ENCODE assay signal across 9 cellular contexts in genomic region chr12:56723352-56723751, GRCh38. TPM values are rescaled to one million over a fixed set of nuclear protein-coding genes. Genes with fewer than 3 reads are reported as not detected.
DNase-seq lines count a peak whose midpoint lies in the region; ATAC-seq and TF ChIP-seq lines count a peak whose summit lies in the region.
"Had no signal": no experiment of that assay in that cellular context is flagged by ENCODE, and none has a peak within 500 bp of the region (broad histone marks: within the 10 kb centered on the region; RNA-seq: fewer than 3 reads in every experiment).

No MANE protein-coding gene starts in this region.

- no peaks in the 10 kb centered on the region for H3K27me3 Mint-ChIP-seq in CD4-positive, alpha-beta T cell

- peaks cover 57% of the 10 kb centered on the region for H4K20me1 ChIP-seq in osteoblast (ENCODE audit: insufficient read depth, low read length)

- peaks cover 68% of the 10 kb centered on the region for H3K79me2 ChIP-seq in osteoblast (ENCODE audit: insufficient read depth, low read length)

- peak overlapping the region; percentile 98 for H3K4me2 ChIP-seq in osteoblast (ENCODE audit: insufficient read depth, low read length)

- peak overlapping the region; percentile 97 for H3K4me3 ChIP-seq in NT2/D1 (ENCODE audit: insufficient read length, low read depth)
- H3K4me3 ChIP-seq in endocrine pancreas (ENCODE audit: control insufficient read depth, insufficient read depth, low read length), result peak overlapping the region; percentile 66
- peak overlapping the region; percentile 100 for H3K4me3 ChIP-seq in osteoblast (ENCODE audit: insufficient read depth, low read length)

- intact Hi-C loops in CD4-positive, alpha-beta T cell (cut with DNase I, micrococcal nuclease), result loop anchor here in 1 of 2 experiments (10.0 kb wide), 2 partner anchors 49 to 899 kb away; partner anchors contain the start of gene DNAJC14

- H3K27ac Mint-ChIP-seq in CD4-positive, alpha-beta T cell, result peak overlapping the region; percentile 92

- peaks cover 14% of the 10 kb centered on the region for H3K4me1 ChIP-seq in NT2/D1 (ENCODE audit: insufficient read depth, insufficient read length)
- H3K4me1 ChIP-seq in endocrine pancreas (ENCODE audit: control insufficient read depth, insufficient read depth, low read length), result peaks cover 15% of the 10 kb centered on the region
- H3K4me1 ChIP-seq in osteoblast (ENCODE audit: insufficient read depth, low read length), result peaks cover 31% of the 10 kb centered on the region

- H3K9me3 Mint-ChIP-seq in CD4-positive, alpha-beta T cell, result no peaks in the 10 kb centered on the region

- peaks cover 67% of the 10 kb centered on the region for H3K36me3 ChIP-seq in NT2/D1 (ENCODE audit: insufficient read depth, insufficient read length, low read length)
- no peaks in the 10 kb centered on the region for H3K36me3 ChIP-seq in endocrine pancreas (ENCODE audit: control insufficient read depth, insufficient read depth, low read length)
- H3K36me3 ChIP-seq in osteoblast (ENCODE audit: insufficient read depth, low read length), result peaks cover 44% of the 10 kb centered on the region

- no peak overlapping the region for H2AFZ ChIP-seq in osteoblast (ENCODE audit: low read length)

- no peak for TF ChIP-seq CTCF in CD4-positive, alpha-beta T cell (IDR thresholded peaks at IDR 0.05)
- no peak for TF ChIP-seq CTCF in osteoblast (IDR thresholded peaks at IDR 0.05; ENCODE audit: extremely low read depth, low read depth, low read length)

- H3K36me3 Mint-ChIP-seq in CD4-positive, alpha-beta T cell (ENCODE audit: low read depth), result peaks cover 79% of the 10 kb centered on the region

- peaks cover 76% of the 10 kb centered on the region for H3K4me1 Mint-ChIP-seq in CD4-positive, alpha-beta T cell (ENCODE audit: low read depth)

- H3K9ac ChIP-seq in NT2/D1 (ENCODE audit: insufficient read length, low read depth) (peak overlapping the region; percentile 99), endocrine pancreas (ENCODE audit: control insufficient read depth, insufficient read depth, low read length) (peak overlapping the region; percentile 88)

- no peaks in the 10 kb centered on the region for H3K27me3 ChIP-seq in CD4-positive, alpha-beta T cell (ENCODE audit: control insufficient read depth, insufficient read depth, low read length)
- no peaks in the 10 kb centered on the region for H3K27me3 ChIP-seq in NT2/D1 (ENCODE audit: insufficient read depth, insufficient read length)
- no peaks in the 10 kb centered on the region for H3K27me3 ChIP-seq in endocrine pancreas (ENCODE audit: control insufficient read depth, insufficient read depth, low read length)
- no peaks in the 10 kb centered on the region for H3K27me3 ChIP-seq in osteoblast (ENCODE audit: insufficient read depth, low read length)

- ATAC-seq in CD4-positive, alpha-beta T cell (ENCODE audit: poor library complexity), result no peak
- ATAC-seq in GM18519 (IDR thresholded peaks at IDR 0.05; ENCODE audit: low FRiP score, unreplicated experiment) (no peak), GM21717 (IDR thresholded peaks at IDR 0.05; ENCODE audit: unreplicated experiment) (no peak)

- CTCF ChIA-PET in CD4-positive, alpha-beta T cell (lab: Charles Lee), result interaction anchor here (1.0 kb wide), 1 partner anchor 18 kb away, joined by 3 read pairs; no protein-coding TSS in a partner anchor

- no peaks in the 10 kb centered on the region for H3K9me3 ChIP-seq in CD4-positive, alpha-beta T cell (ENCODE audit: control insufficient read depth, low read length)
- H3K9me3 ChIP-seq in NT2/D1 (ENCODE audit: insufficient read depth, low read length) (no peaks in the 10 kb centered on the region), endocrine pancreas (ENCODE audit: control insufficient read depth, low read length) (no peaks in the 10 kb centered on the region), osteoblast (ENCODE audit: low read depth, low read length) (no peaks in the 10 kb centered on the region)

- DNase-seq in CD4-positive, alpha-beta T cell, result no peak
- no peak for DNase-seq in NT2/D1 (ENCODE audit: low read depth, low spot score)
- DNase-seq in osteoblast (ENCODE audit: insufficient read length, low spot score, missing footprints), result no peak
- DNase-seq in COLO829 (ENCODE audit: low spot score), result no peak
- no peak for DNase-seq in retina
- DNase-seq: central memory CD4-positive, alpha-beta T cell had no signal

- peak overlapping the region; percentile 98 for H3K4me3 Mint-ChIP-seq in CD4-positive, alpha-beta T cell

- POLR2A ChIA-PET in CD4-positive, alpha-beta T cell (lab: Charles Lee), result interaction anchor here (0.8 to 2.1 kb wide), 5 partner anchors 35 to 94 kb away, joined by 3 to 17 read pairs (median 4); partner anchors contain the start of genes ATP5F1B, BAZ2A and PTGES3

- H3K27ac ChIP-seq in CD4-positive, alpha-beta T cell (ENCODE audit: low read depth, low read length), result no peak overlapping the region
- H3K27ac ChIP-seq in osteoblast (ENCODE audit: low read depth, low read length), result peak overlapping the region; percentile 98

RNA-seq across cellular contexts. Expression of gene NACA, which starts 1.7 kb away (rescaled TPM):
- total RNA-seq in CD4-positive, alpha-beta T cell, result 1,000 to 10,000 TPM; 1,441 to 1,479 TPM
- total RNA-seq in osteoblast, result 808 and 845 TPM in 2 replicates

RNA-seq across cellular contexts. Expression of gene PRIM1, which starts 28.8 kb away (rescaled TPM):
- total RNA-seq in CD4-positive, alpha-beta T cell, result 1 to 10 TPM; 5.3 to 6.1 TPM
- 5.0 and 5.8 TPM in 2 replicates for total RNA-seq in osteoblast

RNA-seq across cellular contexts. Expression of gene PTGES3, which starts 35.3 kb away (rescaled TPM):
- total RNA-seq in CD4-positive, alpha-beta T cell, result 100 to 1,000 TPM; 146 to 154 TPM
- 63.0 and 71.3 TPM in 2 replicates for total RNA-seq in osteoblast

RNA-seq across cellular contexts. Expression of gene HSD17B6, which starts 39.8 kb away (rescaled TPM):
- not detected for total RNA-seq in CD4-positive, alpha-beta T cell
- total RNA-seq in osteoblast, result 0.88 and 4.7 TPM in 2 replicates
